In genomic region chr19:44684892-44685847, GRCh38 we compare ENCODE assay signal across 9 cellular contexts. TPM values are rescaled to one million over a fixed set of nuclear protein-coding genes. Genes with fewer than 3 reads are reported as not detected.
A peak's percentile ranks its signal among the peaks of the same experiment; 100 is the strongest.
DNase-seq lines count a peak whose midpoint lies in the region; ATAC-seq and TF ChIP-seq lines count a peak whose summit lies in the region.
"Had no signal": no experiment of that assay in that cellular context is flagged by ENCODE, and none has a peak within 500 bp of the region (broad histone marks: within the 10 kb centered on the region; RNA-seq: fewer than 3 reads in every experiment).

No MANE protein-coding gene starts in this region.

- H3K23ac ChIP-seq in mesenchymal stem cell (ENCODE audit: low read length in 2 of 2) = no peak overlapping the region

- no peak for TF ChIP-seq POLR2A in testis (IDR thresholded peaks at IDR 0.05)

- WGBS in mesenchymal stem cell = 39% methylated on average over 22 of the region's 25 CpGs
- 51 to 53% methylated on average over 25 of the region's 25 CpGs for WGBS in testis, 2 donors

- no peaks in the 10 kb centered on the region for H3F3A ChIP-seq in Loucy (ENCODE audit: low read depth)

- H3K4ac ChIP-seq in mesenchymal stem cell (ENCODE audit: low read depth in 1 of 2, low read length in 2 of 2) = peak overlapping the region in 1 of 2 experiments; percentile 54

- H3K79me1 ChIP-seq in mesenchymal stem cell (replicated peaks; ENCODE audit: low read length, poor library complexity, severe bottlenecking) = no peaks in the 10 kb centered on the region

- no peak overlapping the region for H2BK5ac ChIP-seq in mesenchymal stem cell (ENCODE audit: low read depth, low read length, poor library complexity, severe bottlenecking)

- intact Hi-C loops in testis (cut with DNase I; ENCODE audit: low total_unique reads) = no loop called here

- no peak overlapping the region for H2BK120ac ChIP-seq in mesenchymal stem cell (ENCODE audit: low read depth, low read length)

- H3K4me3 ChIP-seq in Loucy (ENCODE audit: low read length, poor library complexity, severe bottlenecking) (no peak overlapping the region), mesenchymal stem cell (ENCODE audit: insufficient read depth in 1 of 2, low read depth in 1 of 2, low read length in 2 of 2) (no peak overlapping the region), testis (no peak overlapping the region)

- peak overlapping the region; percentile 59; the same call in 1 of the 2 replicates for H2AFZ ChIP-seq in Loucy (ENCODE audit: low read length)
- H2AFZ ChIP-seq in mesenchymal stem cell (ENCODE audit: low read depth, low read length) = no peak overlapping the region

- H2BK15ac ChIP-seq in mesenchymal stem cell (ENCODE audit: low read depth, poor library complexity, severe bottlenecking) = no peak overlapping the region

- no peaks in the 10 kb centered on the region for H3K36me3 ChIP-seq in Loucy (ENCODE audit: insufficient read depth, low read length)
- peaks cover 0 to 24% of the 10 kb centered on the region in 2 experiments for H3K36me3 ChIP-seq in mesenchymal stem cell (ENCODE audit: control insufficient read depth in 1 of 2, insufficient read depth in 2 of 2, low read depth in 1 of 2, low read length in 2 of 2)
- no peaks in the 10 kb centered on the region for H3K36me3 ChIP-seq in testis (ENCODE audit: low read depth, missing control alignments)

- H3K9ac ChIP-seq in Loucy (ENCODE audit: low read depth, low read length, poor library complexity, severe bottlenecking) (no peak overlapping the region), mesenchymal stem cell (ENCODE audit: low read length) (peak overlapping the region; percentile 73)

- H3K9me2 ChIP-seq in Loucy (replicated peaks; ENCODE audit: low read depth, low read length) = no peaks in the 10 kb centered on the region

- H3K79me2 ChIP-seq in Loucy (ENCODE audit: insufficient read depth, low read length) = no peaks in the 10 kb centered on the region

- no peaks in the 10 kb centered on the region for H4K20me1 ChIP-seq in Loucy (ENCODE audit: insufficient read depth, low read length, poor library complexity, severe bottlenecking)

- TF ChIP-seq CTCF in Loucy (conservative IDR thresholded peaks at IDR 0.05; ENCODE audit: low read length) (no peak), testis (IDR thresholded peaks at IDR 0.05) (no peak)

- H4K91ac ChIP-seq in mesenchymal stem cell (ENCODE audit: low read length) = peak overlapping the region; percentile 79

- H3K27ac ChIP-seq in mesenchymal stem cell (ENCODE audit: low read length, poor library complexity, severe bottlenecking) (no peak overlapping the region), testis (no peak overlapping the region)

- H3K4me1 ChIP-seq in Loucy (ENCODE audit: insufficient read depth, low read length, poor library complexity, severe bottlenecking) (no peaks in the 10 kb centered on the region), mesenchymal stem cell (ENCODE audit: control insufficient read depth, insufficient read depth, low read depth, low read length) (peaks cover 7% of the 10 kb centered on the region), testis (no peaks in the 10 kb centered on the region)

- peak overlapping the region; percentile 63 for H4K8ac ChIP-seq in mesenchymal stem cell (ENCODE audit: low read length)

- peak overlapping the region; percentile 37 to 97 for H3K18ac ChIP-seq in mesenchymal stem cell (ENCODE audit: low read depth in 1 of 2, low read length in 2 of 2)

- H3K27me3 ChIP-seq in Loucy (ENCODE audit: insufficient read depth, low read length, poor library complexity, severe bottlenecking) (no peaks in the 10 kb centered on the region), mesenchymal stem cell (ENCODE audit: control insufficient read depth in 1 of 2, insufficient read depth in 1 of 2, low read length in 2 of 2) (no peaks in the 10 kb centered on the region), testis (no peaks in the 10 kb centered on the region)

- ATAC-seq in HG03442 (IDR thresholded peaks at IDR 0.05; ENCODE audit: unreplicated experiment) = no peak

- no peak overlapping the region for H3K14ac ChIP-seq in mesenchymal stem cell (ENCODE audit: low read length in 2 of 2)

- no peak overlapping the region for H2AK5ac ChIP-seq in mesenchymal stem cell (ENCODE audit: low read length, severe bottlenecking)

- H3K9me3 ChIP-seq in Loucy (ENCODE audit: insufficient read depth, low read depth, low read length) (no peaks in the 10 kb centered on the region), mesenchymal stem cell (ENCODE audit: control insufficient read depth, low read length) (no peaks in the 10 kb centered on the region), testis (no peaks in the 10 kb centered on the region)

- H3K4me2 ChIP-seq in Loucy (ENCODE audit: low read depth, low read length, poor library complexity, severe bottlenecking) (no peak overlapping the region), mesenchymal stem cell (ENCODE audit: low read length, poor library complexity, severe bottlenecking) (no peak overlapping the region)

- peak overlapping the region in 1 of 2 experiments; percentile 91 for H2BK12ac ChIP-seq in mesenchymal stem cell (ENCODE audit: low read length in 2 of 2)

- DNase-seq in AG08396 (ENCODE audit: low spot score) (peak; percentile 68), brain pericyte (ENCODE audit: low read depth, low spot score) (peak; percentile 18), mesenchymal stem cell (peak; percentile 100), NCI-H345 (lab: John Stamatoyannopoulos, UW) (no peak), testis (no peak), KG1 (lab: John Stamatoyannopoulos, UW) (no peak)
- DNase-seq: activated naive CD4-positive, alpha-beta T cell treated with anti-CD3 and anti-CD28 coated beads, Interleukin-2, amount 10 ng/mL, durations not matched to agents 7 days and 5 days had no signal

RNA-seq across cellular contexts. Expression of gene CEACAM16, which starts 13.8 kb away (rescaled TPM):
- polyA plus RNA-seq in mesenchymal stem cell (2013, experiment 1 of 2) = not detected
- polyA plus RNA-seq in mesenchymal stem cell (2013, experiment 2 of 2) = not detected
- total RNA-seq in testis = under 1 TPM in 1 of 2 donors, not detected in 1; 0.50 TPM
- polyA plus RNA-seq in testis (ENCODE audit: insufficient read depth, low read depth, low replicate concordance) = not detected

RNA-seq across cellular contexts. Expression of gene CEACAM19, which starts 13.9 kb away (rescaled TPM):
- 2.2 TPM for polyA plus RNA-seq in mesenchymal stem cell (2013, experiment 1 of 2)
- polyA plus RNA-seq in mesenchymal stem cell (2013, experiment 2 of 2) = 1.8 TPM
- 10 to 100 TPM in 1 of 2 donors, 1 to 10 TPM in 1; 9.9 to 11.2 TPM for total RNA-seq in testis
- 14.7 TPM for polyA plus RNA-seq in testis (ENCODE audit: insufficient read depth, low read depth, low replicate concordance)

RNA-seq across cellular contexts. Expression of gene PVR, which starts 41.5 kb away (rescaled TPM):
- polyA plus RNA-seq in mesenchymal stem cell (2013, experiment 1 of 2) = 32.2 TPM
- 33.3 TPM for polyA plus RNA-seq in mesenchymal stem cell (2013, experiment 2 of 2)
- total RNA-seq in testis = 10 to 100 TPM; 29.1 to 41.1 TPM
- 31.9 TPM for polyA plus RNA-seq in testis (ENCODE audit: insufficient read depth, low read depth, low replicate concordance)

Comparison
In these comparisons a context has a peak if more than half of its experiments do, and no peak if none do; other contexts are left out.
1. DNase-seq: peak in AG08396 (single experiment), brain pericyte (single experiment) and mesenchymal stem cell (single experiment); none in NCI-H345 (single experiment), testis (single experiment) and KG1 (single experiment).